12 cellular contexts compared by ENCODE assay signal in genomic region chr14:103551338-103551762, GRCh38. TPM values are rescaled to one million over a fixed set of nuclear protein-coding genes. Genes with fewer than 3 reads are reported as not detected.
DNase-seq lines count a peak whose midpoint lies in the region; ATAC-seq, FAIRE-seq and TF ChIP-seq lines count a peak whose summit lies in the region.
"Had no signal": no experiment of that assay in that cellular context is flagged by ENCODE, and none has a peak within 500 bp of the region (broad histone marks: within the 10 kb centered on the region; RNA-seq: fewer than 3 reads in every experiment).

No MANE protein-coding gene starts in this region.

- intact Hi-C loops in kidney (cut with DNase I) (no loop called here), sciatic nerve (cut with DNase I) (loop anchor here (10.0 kb wide), 1 partner anchor 947 kb away; no protein-coding TSS in a partner anchor)

- FAIRE-seq in kidney (lab: Jason Lieb, UNC): no peak

- H3K36me3 ChIP-seq in kidney (ENCODE audit: control insufficient read depth in 1 of 2, insufficient read depth in 2 of 2, low read length in 2 of 2): no peaks in the 10 kb centered on the region

- DNase-seq in Ammon's horn (ENCODE audit: low spot score) (peak; percentile 74), caudate nucleus (lab: John Stamatoyannopoulos, UW) (peak in 8 of 61 donors; percentile 31 to 66 (median 46)), kidney (peak; percentile 82), sciatic nerve (ENCODE audit: low spot score) (peak; percentile 76), hippocampal formation (lab: John Stamatoyannopoulos, UW) (no peak)
- no peak for DNase-seq in stimulated activated naive CD8-positive, alpha-beta T cell treated with anti-CD3 and anti-CD28 coated beads, Interleukin-15, Interleukin-2, amounts not matched to agents 100 U/mL and 50 U/mL, for 24 hours
- no peak for DNase-seq in effector CD8-positive, alpha-beta T cell (lab: John Stamatoyannopoulos, UW)
- DNase-seq: activated CD4-positive, CD25-positive, alpha-beta regulatory T cell treated with anti-CD3 and anti-CD28 coated beads, Interleukin-2, amount 50 U/mL, for 72 hours; activated naive CD4-positive, alpha-beta T cell treated with anti-CD3 and anti-CD28 coated beads, Interleukin-2, amount 10 ng/mL, durations not matched to agents 7 days and 5 days; mesendoderm; NCI-H187 had no signal

- H3K27ac ChIP-seq in caudate nucleus (ENCODE audit: low read depth, low read length) (peak overlapping the region; percentile 81), kidney (ENCODE audit: low read depth in 2 of 2, low read length in 2 of 2) (peak overlapping the region in 1 of 2 donors; percentile 43)

- ATAC-seq in sciatic nerve (peak; percentile 61), GM18858 (IDR thresholded peaks at IDR 0.05; ENCODE audit: unreplicated experiment) (no peak)
- ATAC-seq in stimulated activated naive CD8-positive, alpha-beta T cell treated with anti-CD3 and anti-CD28 coated beads, Interleukin-15, Interleukin-2, amounts not matched to agents 100 U/mL and 50 U/mL, for 24 hours: no peak

- no peak overlapping the region for H3K9ac ChIP-seq in kidney (ENCODE audit: low read length in 2 of 2)

- H3K4me3 ChIP-seq in kidney (ENCODE audit: low read length in 2 of 2): no peak overlapping the region

- no peak for TF ChIP-seq CTCF in kidney (IDR thresholded peaks at IDR 0.05; ENCODE audit: borderline replicate concordance, extremely low read depth, insufficient read depth)

- H3K4me1 ChIP-seq in kidney (ENCODE audit: control insufficient read depth in 1 of 2, insufficient read depth in 1 of 2, low read depth in 1 of 2, low read length in 2 of 2): peaks cover 0 to 13% of the 10 kb centered on the region in 2 donors

- H3K9me3 ChIP-seq in kidney (ENCODE audit: control insufficient read depth in 1 of 2, low read length in 2 of 2): no peaks in the 10 kb centered on the region

RNA-seq across cellular contexts. Expression of gene BAG5, which starts 11.1 kb away (rescaled TPM):
- total RNA-seq in kidney (64.5 TPM), sciatic nerve (30.3 TPM)
- polyA plus RNA-seq in kidney (ENCODE audit: insufficient read depth, low read depth, low replicate concordance): 17.1 TPM

RNA-seq across cellular contexts. Expression of gene COA8, which starts 11.4 kb away (rescaled TPM):
- total RNA-seq in kidney (40.7 TPM), sciatic nerve (37.4 TPM)
- 65.1 TPM for polyA plus RNA-seq in kidney (ENCODE audit: insufficient read depth, low read depth, low replicate concordance)

RNA-seq across cellular contexts. Expression of gene TRMT61A, which starts 22.4 kb away (rescaled TPM):
- total RNA-seq in kidney: 16.0 TPM
- polyA plus RNA-seq in kidney (ENCODE audit: insufficient read depth, low read depth, low replicate concordance): 11.9 TPM
- 12.4 TPM for total RNA-seq in sciatic nerve

RNA-seq across cellular contexts. Expression of gene CKB, which starts 28.7 kb away (rescaled TPM):
- total RNA-seq in kidney (539 TPM), sciatic nerve (69.1 TPM)
- 916 TPM for polyA plus RNA-seq in kidney (ENCODE audit: insufficient read depth, low read depth, low replicate concordance)

Comparison
In these comparisons a context has a peak if more than half of its experiments do, and no peak if none do; other contexts are left out.
1. DNase-seq: peak in Ammon's horn (single experiment), kidney (single experiment) and sciatic nerve (single experiment); none in stimulated activated naive CD8-positive, alpha-beta T cell treated with anti-CD3 and anti-CD28 coated beads, Interleukin-15, Interleukin-2, amounts not matched to agents 100 U/mL and 50 U/mL, for 24 hours (single experiment), effector CD8-positive, alpha-beta T cell (single experiment) and hippocampal formation (0 of 2).